ENCODE assay signal across 10 cellular contexts in genomic region chr3:13647314-13648059, GRCh38.
DNase-seq lines count a peak whose midpoint lies in the region; ATAC-seq and TF ChIP-seq lines count a peak whose summit lies in the region.
"Had no signal": no experiment of that assay in that cellular context is flagged by ENCODE, and none has a peak within 500 bp of the region (broad histone marks: within the 10 kb centered on the region; RNA-seq: fewer than 3 reads in every experiment).

No MANE protein-coding gene starts in this region.

- no peak overlapping the region for H3K4me3 Mint-ChIP-seq in activated CD8-positive, alpha-beta memory T cell treated with anti-CD3 and anti-CD28 coated beads, Interleukin-2, amount 10 ng/mL, durations not matched to agents 7 days and 5 days
- peak overlapping the region; percentile 15 for H3K4me3 Mint-ChIP-seq in stimulated activated effector memory CD8-positive, alpha-beta T cell treated with anti-CD3 and anti-CD28 coated beads, Interleukin-12 subunit alpha, Interleukin-12 subunit beta, amount 100 ng/mL, for 72 hours

- no peak for ATAC-seq in activated CD8-positive, alpha-beta memory T cell treated with anti-CD3 and anti-CD28 coated beads, Interleukin-2, amount 10 ng/mL, durations not matched to agents 7 days and 5 days
- ATAC-seq in stimulated activated effector memory CD8-positive, alpha-beta T cell treated with anti-CD3 and anti-CD28 coated beads, Interleukin-12 subunit alpha, Interleukin-12 subunit beta, amount 100 ng/mL, for 72 hours: peak; percentile 66

- no peaks in the 10 kb centered on the region for H3K79me2 ChIP-seq in mammary epithelial cell (ENCODE audit: insufficient read depth, low read length)

- CTCF ChIA-PET in activated CD8-positive, alpha-beta memory T cell treated with anti-CD3 and anti-CD28 coated beads, Interleukin-2, amount 10 ng/mL, durations not matched to agents 7 days and 5 days (lab: Charles Lee): interaction anchor here (0.7 to 16.2 kb wide), 26 partner anchors 10 to 303 kb away, joined by 3 to 322 read pairs (median 4); partner anchors contain the start of gene HDAC11
- CTCF ChIA-PET in mammary epithelial cell (lab: Charles Lee; ENCODE audit: low non-redundant PET): interaction anchor here (0.6 to 2.0 kb wide), 5 partner anchors 12 to 195 kb away, joined by 4 to 34 read pairs (median 7); no protein-coding TSS in a partner anchor

- H3K27me3 ChIP-seq in mammary epithelial cell (ENCODE audit: insufficient read depth, low read length): no peaks in the 10 kb centered on the region
- H3K27me3 ChIP-seq: right atrium auricular region had no signal

- dilution Hi-C loops in mammary epithelial cell (cut with HindIII; ENCODE audit: low sequenced_read_pairs): no loop called here

- H3K9me3 ChIP-seq in mammary epithelial cell (replicated peaks; ENCODE audit: insufficient read depth, low read length): no peaks in the 10 kb centered on the region
- H3K9me3 ChIP-seq: right atrium auricular region had no signal

- H3K9me3 Mint-ChIP-seq in activated CD8-positive, alpha-beta memory T cell treated with anti-CD3 and anti-CD28 coated beads, Interleukin-2, amount 10 ng/mL, durations not matched to agents 7 days and 5 days (ENCODE audit: low read depth): no peaks in the 10 kb centered on the region
- H3K9me3 Mint-ChIP-seq in stimulated activated effector memory CD8-positive, alpha-beta T cell treated with anti-CD3 and anti-CD28 coated beads, Interleukin-12 subunit alpha, Interleukin-12 subunit beta, amount 100 ng/mL, for 72 hours: no peaks in the 10 kb centered on the region

- BruUV-seq in mammary epithelial cell (replicated peaks; lab: Mats Ljungman, UMichigan): no TSS peak

- no peak overlapping the region for H3K9ac ChIP-seq in mammary epithelial cell (ENCODE audit: insufficient read depth, low read length)

- no peak overlapping the region for H3K4me3 ChIP-seq in mammary epithelial cell (replicated peaks in 1 of 3; ENCODE audit: insufficient read depth in 1 of 3, low read depth in 2 of 3, low read length in 3 of 3)
- H3K4me3 ChIP-seq: right atrium auricular region had no signal

- peak; percentile 52 for DNase-seq in activated CD8-positive, alpha-beta memory T cell treated with anti-CD3 and anti-CD28 coated beads, Interleukin-2, amount 10 ng/mL, durations not matched to agents 7 days and 5 days
- DNase-seq in activated CD8-positive, alpha-beta memory T cell treated with anti-CD3 and anti-CD28 coated beads, Interleukin-2, amount 50 U/mL, for 4 hours: no peak
- peak; percentile 28 for DNase-seq in NCI-H510A treated with DMSO at 0.1 percent for 48 hours (lab: John Stamatoyannopoulos, UW)
- peak; percentile 55 for DNase-seq in mammary epithelial cell
- DNase-seq in stimulated activated effector memory CD8-positive, alpha-beta T cell treated with anti-CD3 and anti-CD28 coated beads, Interleukin-12 subunit alpha, Interleukin-12 subunit beta, amount 100 ng/mL, for 72 hours (ENCODE audit: low spot score in 2 of 2): no peak
- DNase-seq in iPS-NIHi7 (ENCODE audit: extremely low spot score): no peak
- no peak for DNase-seq in NCI-H146 treated with DMSO at 0.1 percent for 48 hours (lab: John Stamatoyannopoulos, UW; ENCODE audit: unreplicated experiment)
- no peak for DNase-seq in NCI-H187 treated with DMSO at 0.1 percent for 48 hours (lab: John Stamatoyannopoulos, UW)

- peaks cover 22% of the 10 kb centered on the region for H3K4me1 ChIP-seq in mammary epithelial cell (ENCODE audit: insufficient read depth, low read length)

- peaks cover 18% of the 10 kb centered on the region for H3K4me1 Mint-ChIP-seq in activated CD8-positive, alpha-beta memory T cell treated with anti-CD3 and anti-CD28 coated beads, Interleukin-2, amount 10 ng/mL, durations not matched to agents 7 days and 5 days
- H3K4me1 Mint-ChIP-seq in stimulated activated effector memory CD8-positive, alpha-beta T cell treated with anti-CD3 and anti-CD28 coated beads, Interleukin-12 subunit alpha, Interleukin-12 subunit beta, amount 100 ng/mL, for 72 hours: peaks cover 40% of the 10 kb centered on the region

- H3K36me3 ChIP-seq in mammary epithelial cell (ENCODE audit: insufficient read depth, low read length): no peaks in the 10 kb centered on the region
- H3K36me3 ChIP-seq: right atrium auricular region, WERI-Rb-1 had no signal

- H3K36me3 Mint-ChIP-seq in activated CD8-positive, alpha-beta memory T cell treated with anti-CD3 and anti-CD28 coated beads, Interleukin-2, amount 10 ng/mL, durations not matched to agents 7 days and 5 days: no peaks in the 10 kb centered on the region
- H3K36me3 Mint-ChIP-seq in stimulated activated effector memory CD8-positive, alpha-beta T cell treated with anti-CD3 and anti-CD28 coated beads, Interleukin-12 subunit alpha, Interleukin-12 subunit beta, amount 100 ng/mL, for 72 hours: no peaks in the 10 kb centered on the region

- no peak for TF ChIP-seq CTCF in mammary epithelial cell (conservative IDR thresholded peaks at IDR 0.05 in 1 of 2, IDR thresholded peaks at IDR 0.05 in 1 of 2; ENCODE audit: extremely low read depth in 1 of 2, insufficient read depth in 1 of 2, low read depth in 1 of 2, low read length in 2 of 2)

- no peaks in the 10 kb centered on the region for H4K20me1 ChIP-seq in mammary epithelial cell (ENCODE audit: insufficient read depth, low read length)

- no peak overlapping the region for H3K27ac Mint-ChIP-seq in activated CD8-positive, alpha-beta memory T cell treated with anti-CD3 and anti-CD28 coated beads, Interleukin-2, amount 10 ng/mL, durations not matched to agents 7 days and 5 days
- H3K27ac Mint-ChIP-seq in stimulated activated effector memory CD8-positive, alpha-beta T cell treated with anti-CD3 and anti-CD28 coated beads, Interleukin-12 subunit alpha, Interleukin-12 subunit beta, amount 100 ng/mL, for 72 hours: no peak overlapping the region

- no peak overlapping the region for H3K4me2 ChIP-seq in mammary epithelial cell (ENCODE audit: insufficient read depth, low read depth, low read length)

- in situ Hi-C loops in mammary epithelial cell (cut with MboI; ENCODE audit: low sequenced_read_pairs in 2 of 2): loop anchor here (5.0 to 10.0 kb wide), 3 partner anchors 150 to 563 kb away; no protein-coding TSS in a partner anchor

- intact Hi-C loops in mammary epithelial cell (cut with micrococcal nuclease): loop anchor here (1.0 to 10.0 kb wide), 6 partner anchors 77 to 555 kb away; no protein-coding TSS in a partner anchor

- WGBS in mammary epithelial cell (ENCODE audit: low coverage, missing lambda C conversion rate): 67% methylated on average over 19 of the region's 19 CpGs

- H3K27ac ChIP-seq in mammary epithelial cell (ENCODE audit: insufficient read depth, low read depth, low read length): no peak overlapping the region
- H3K27ac ChIP-seq: right atrium auricular region, WERI-Rb-1 had no signal

- H2AFZ ChIP-seq in mammary epithelial cell (ENCODE audit: low read depth, low read length): no peak overlapping the region

- peaks cover 44% of the 10 kb centered on the region for H3K27me3 Mint-ChIP-seq in activated CD8-positive, alpha-beta memory T cell treated with anti-CD3 and anti-CD28 coated beads, Interleukin-2, amount 10 ng/mL, durations not matched to agents 7 days and 5 days

Comparison
In these comparisons a context has a peak if more than half of its experiments do, and no peak if none do; other contexts are left out.
1. DNase-seq: peak in activated CD8-positive, alpha-beta memory T cell treated with anti-CD3 and anti-CD28 coated beads, Interleukin-2, amount 10 ng/mL, durations not matched to agents 7 days and 5 days (single experiment), NCI-H510A treated with DMSO at 0.1 percent for 48 hours (single experiment) and mammary epithelial cell (single experiment); none in activated CD8-positive, alpha-beta memory T cell treated with anti-CD3 and anti-CD28 coated beads, Interleukin-2, amount 50 U/mL, for 4 hours (single experiment), stimulated activated effector memory CD8-positive, alpha-beta T cell treated with anti-CD3 and anti-CD28 coated beads, Interleukin-12 subunit alpha, Interleukin-12 subunit beta, amount 100 ng/mL, for 72 hours (0 of 2), iPS-NIHi7 (single experiment), NCI-H146 treated with DMSO at 0.1 percent for 48 hours (single experiment) and NCI-H187 treated with DMSO at 0.1 percent for 48 hours (single experiment).